Comparison of ENCODE assay signal across 1 cellular context in the genomic region with DNA sequence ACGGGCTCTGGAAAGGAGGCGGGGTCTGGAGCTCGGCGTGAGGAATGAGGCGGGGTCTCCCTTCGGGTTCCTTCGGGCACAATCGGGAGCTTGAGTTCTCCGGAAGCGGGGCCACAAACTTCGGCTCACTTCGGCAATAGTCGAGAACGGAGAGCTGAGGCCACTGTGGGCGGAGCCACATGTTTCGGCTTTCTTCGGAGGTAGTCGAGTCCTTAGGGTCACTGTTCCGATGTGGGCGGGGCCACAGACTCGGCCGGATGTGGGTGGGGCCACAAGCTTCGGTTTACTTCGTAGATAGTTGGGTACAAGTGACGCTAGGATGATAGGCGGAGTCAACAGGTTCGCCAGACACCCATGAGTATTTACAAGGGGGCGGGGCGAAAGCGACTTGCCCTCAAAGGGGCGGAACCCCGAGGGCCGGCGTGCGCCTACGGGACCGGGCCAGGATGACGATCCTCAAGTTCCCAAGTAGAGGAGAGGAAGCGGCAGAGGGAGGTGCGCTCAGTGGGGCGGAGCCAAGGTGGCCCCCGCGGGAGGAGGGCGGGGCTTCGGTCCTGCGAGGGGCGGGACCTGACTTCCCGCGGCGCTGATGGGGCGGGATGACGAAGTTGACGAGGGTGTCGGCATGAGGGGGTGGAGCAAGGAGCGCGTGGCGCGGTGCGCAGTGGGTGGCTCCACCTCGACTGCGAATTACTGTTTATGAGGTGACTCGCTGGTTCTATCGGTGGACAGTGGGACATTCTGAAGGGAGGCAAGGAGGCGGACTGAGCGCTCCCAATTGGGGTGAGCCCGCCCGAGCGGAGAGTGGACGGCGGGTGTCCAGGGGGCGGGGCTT.
A peak's percentile ranks its signal among the peaks of the same experiment; 100 is the strongest.
TF ChIP-seq lines count a peak whose summit lies in the region.

No MANE protein-coding gene starts in this region.

TF ChIP-seq in GM12878, 131 proteins besides CTCF, POLR2A, EP300 and RAD21 (continued from another document and continues in another):
- TF ChIP-seq, protein P1, sequence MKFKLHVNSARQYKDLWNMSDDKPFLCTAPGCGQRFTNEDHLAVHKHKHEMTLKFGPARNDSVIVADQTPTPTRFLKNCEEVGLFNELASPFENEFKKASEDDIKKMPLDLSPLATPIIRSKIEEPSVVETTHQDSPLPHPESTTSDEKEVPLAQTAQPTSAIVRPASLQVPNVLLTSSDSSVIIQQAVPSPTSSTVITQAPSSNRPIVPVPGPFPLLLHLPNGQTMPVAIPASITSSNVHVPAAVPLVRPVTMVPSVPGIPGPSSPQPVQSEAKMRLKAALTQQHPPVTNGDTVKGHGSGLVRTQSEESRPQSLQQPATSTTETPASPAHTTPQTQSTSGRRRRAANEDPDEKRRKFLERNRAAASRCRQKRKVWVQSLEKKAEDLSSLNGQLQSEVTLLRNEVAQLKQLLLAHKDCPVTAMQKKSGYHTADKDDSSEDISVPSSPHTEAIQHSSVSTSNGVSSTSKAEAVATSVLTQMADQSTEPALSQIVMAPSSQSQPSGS (IDR thresholded peaks at IDR 0.05; ENCODE audit: low read length): no peak
- TF ChIP-seq MEF2B (IDR thresholded peaks at IDR 0.05; ENCODE audit: partially characterized antibody, poor library complexity, severe bottlenecking) (no peak), ZNF24 (IDR thresholded peaks at IDR 0.05) (no peak), KAT2A (conservative IDR thresholded peaks at IDR 0.05; ENCODE audit: control insufficient read depth, low read depth, low read length) (no peak), NFXL1 (IDR thresholded peaks at IDR 0.05; ENCODE audit: borderline replicate concordance) (no peak), FOXM1 (IDR thresholded peaks at IDR 0.05; ENCODE audit: low read depth, low read length) (no peak), STAT3 (IDR thresholded peaks at IDR 0.05; ENCODE audit: low read depth, low read length) (no peak), ZSCAN29 (IDR thresholded peaks at IDR 0.05) (no peak), SP1 (IDR thresholded peaks at IDR 0.05; ENCODE audit: low read depth, low read length) (no peak), POU2F2 (IDR thresholded peaks at IDR 0.05; ENCODE audit: borderline replicate concordance, low read depth, low read length) (peak; percentile 39; the same call in 1 of the 3 replicates), SPI1 (IDR thresholded peaks at IDR 0.05; ENCODE audit: borderline replicate concordance, insufficient read depth, low read depth, low read length) (peak; percentile 65; the same call in 1 of the 2 replicates), SREBF2 (IDR thresholded peaks at IDR 0.05; ENCODE audit: low read length) (no peak), CBX5 (IDR thresholded peaks at IDR 0.05; ENCODE audit: low read depth) (no peak), BHLHE40 (IDR thresholded peaks at IDR 0.05; ENCODE audit: borderline replicate concordance in 1 of 2, low read depth in 2 of 2, low read length in 1 of 2) (0 out of 4 replicates have a peak, but pooled peaks of 1 of the 2 experiments have one; percentile 39), ZNF217 (IDR thresholded peaks at IDR 0.05) (no peak), RUNX3 (IDR thresholded peaks at IDR 0.05; ENCODE audit: low read length) (peak; percentile 25; the same call in 1 of the 2 replicates), TCF7 (IDR thresholded peaks at IDR 0.05; ENCODE audit: borderline replicate concordance) (no peak), ZNF274 (IDR thresholded peaks at IDR 0.05; ENCODE audit: insufficient read depth, insufficient read length) (no peak), CEBPB (IDR thresholded peaks at IDR 0.05; ENCODE audit: borderline replicate concordance in 1 of 2, low read depth in 2 of 2, low read length in 2 of 2) (no peak), TARDBP (IDR thresholded peaks at IDR 0.05; ENCODE audit: borderline replicate concordance) (no peak), ESRRA (IDR thresholded peaks at IDR 0.05; ENCODE audit: low read length) (0 out of 2 replicates have a peak, but pooled peaks have one; percentile 33), HDAC6 (IDR thresholded peaks at IDR 0.05; ENCODE audit: unreplicated experiment) (no peak), TCF12 (IDR thresholded peaks at IDR 0.05; ENCODE audit: low read depth, low read length) (no peak), BCL11A (IDR thresholded peaks at IDR 0.05; ENCODE audit: low read depth, low read length) (no peak), SMARCA5 (IDR thresholded peaks at IDR 0.05) (peak; percentile 44; the same call in 1 of the 2 replicates), GABPA (IDR thresholded peaks at IDR 0.05; ENCODE audit: low read depth) (no peak), RFX5 (IDR thresholded peaks at IDR 0.05; ENCODE audit: low read depth, low read length) (peak; percentile 87), ATF7 (IDR thresholded peaks at IDR 0.05; ENCODE audit: low read depth) (peak; percentile 49), POLR2AphosphoS2 (IDR thresholded peaks at IDR 0.05; ENCODE audit: low read depth, low read length) (peak; percentile 87), NR2C1 (IDR thresholded peaks at IDR 0.05) (no peak), CREB1 (IDR thresholded peaks at IDR 0.05; ENCODE audit: low read depth) (peak; percentile 66)
- TF ChIP-seq, protein P2, sequence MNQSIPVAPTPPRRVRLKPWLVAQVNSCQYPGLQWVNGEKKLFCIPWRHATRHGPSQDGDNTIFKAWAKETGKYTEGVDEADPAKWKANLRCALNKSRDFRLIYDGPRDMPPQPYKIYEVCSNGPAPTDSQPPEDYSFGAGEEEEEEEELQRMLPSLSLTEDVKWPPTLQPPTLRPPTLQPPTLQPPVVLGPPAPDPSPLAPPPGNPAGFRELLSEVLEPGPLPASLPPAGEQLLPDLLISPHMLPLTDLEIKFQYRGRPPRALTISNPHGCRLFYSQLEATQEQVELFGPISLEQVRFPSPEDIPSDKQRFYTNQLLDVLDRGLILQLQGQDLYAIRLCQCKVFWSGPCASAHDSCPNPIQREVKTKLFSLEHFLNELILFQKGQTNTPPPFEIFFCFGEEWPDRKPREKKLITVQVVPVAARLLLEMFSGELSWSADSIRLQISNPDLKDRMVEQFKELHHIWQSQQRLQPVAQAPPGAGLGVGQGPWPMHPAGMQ (IDR thresholded peaks at IDR 0.05; ENCODE audit: borderline replicate concordance): no peak
- TF ChIP-seq, protein P3, sequence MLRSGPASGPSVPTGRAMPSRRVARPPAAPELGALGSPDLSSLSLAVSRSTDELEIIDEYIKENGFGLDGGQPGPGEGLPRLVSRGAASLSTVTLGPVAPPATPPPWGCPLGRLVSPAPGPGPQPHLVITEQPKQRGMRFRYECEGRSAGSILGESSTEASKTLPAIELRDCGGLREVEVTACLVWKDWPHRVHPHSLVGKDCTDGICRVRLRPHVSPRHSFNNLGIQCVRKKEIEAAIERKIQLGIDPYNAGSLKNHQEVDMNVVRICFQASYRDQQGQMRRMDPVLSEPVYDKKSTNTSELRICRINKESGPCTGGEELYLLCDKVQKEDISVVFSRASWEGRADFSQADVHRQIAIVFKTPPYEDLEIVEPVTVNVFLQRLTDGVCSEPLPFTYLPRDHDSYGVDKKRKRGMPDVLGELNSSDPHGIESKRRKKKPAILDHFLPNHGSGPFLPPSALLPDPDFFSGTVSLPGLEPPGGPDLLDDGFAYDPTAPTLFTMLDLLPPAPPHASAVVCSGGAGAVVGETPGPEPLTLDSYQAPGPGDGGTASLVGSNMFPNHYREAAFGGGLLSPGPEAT (IDR thresholded peaks at IDR 0.05; ENCODE audit: low read depth): peak; percentile 25; the same call in 1 of the 2 replicates
- TF ChIP-seq, protein P4, sequence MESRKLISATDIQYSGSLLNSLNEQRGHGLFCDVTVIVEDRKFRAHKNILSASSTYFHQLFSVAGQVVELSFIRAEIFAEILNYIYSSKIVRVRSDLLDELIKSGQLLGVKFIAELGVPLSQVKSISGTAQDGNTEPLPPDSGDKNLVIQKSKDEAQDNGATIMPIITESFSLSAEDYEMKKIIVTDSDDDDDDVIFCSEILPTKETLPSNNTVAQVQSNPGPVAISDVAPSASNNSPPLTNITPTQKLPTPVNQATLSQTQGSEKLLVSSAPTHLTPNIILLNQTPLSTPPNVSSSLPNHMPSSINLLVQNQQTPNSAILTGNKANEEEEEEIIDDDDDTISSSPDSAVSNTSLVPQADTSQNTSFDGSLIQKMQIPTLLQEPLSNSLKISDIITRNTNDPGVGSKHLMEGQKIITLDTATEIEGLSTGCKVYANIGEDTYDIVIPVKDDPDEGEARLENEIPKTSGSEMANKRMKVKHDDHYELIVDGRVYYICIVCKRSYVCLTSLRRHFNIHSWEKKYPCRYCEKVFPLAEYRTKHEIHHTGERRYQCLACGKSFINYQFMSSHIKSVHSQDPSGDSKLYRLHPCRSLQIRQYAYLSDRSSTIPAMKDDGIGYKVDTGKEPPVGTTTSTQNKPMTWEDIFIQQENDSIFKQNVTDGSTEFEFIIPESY (IDR thresholded peaks at IDR 0.05): no peak
- TF ChIP-seq, protein P5, sequence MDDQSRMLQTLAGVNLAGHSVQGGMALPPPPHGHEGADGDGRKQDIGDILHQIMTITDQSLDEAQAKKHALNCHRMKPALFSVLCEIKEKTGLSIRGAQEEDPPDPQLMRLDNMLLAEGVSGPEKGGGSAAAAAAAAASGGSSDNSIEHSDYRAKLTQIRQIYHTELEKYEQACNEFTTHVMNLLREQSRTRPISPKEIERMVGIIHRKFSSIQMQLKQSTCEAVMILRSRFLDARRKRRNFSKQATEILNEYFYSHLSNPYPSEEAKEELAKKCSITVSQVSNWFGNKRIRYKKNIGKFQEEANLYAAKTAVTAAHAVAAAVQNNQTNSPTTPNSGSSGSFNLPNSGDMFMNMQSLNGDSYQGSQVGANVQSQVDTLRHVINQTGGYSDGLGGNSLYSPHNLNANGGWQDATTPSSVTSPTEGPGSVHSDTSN (IDR thresholded peaks at IDR 0.05; ENCODE audit: insufficient replicate concordance, low read depth, low read length): no peak
- TF ChIP-seq, protein P6, sequence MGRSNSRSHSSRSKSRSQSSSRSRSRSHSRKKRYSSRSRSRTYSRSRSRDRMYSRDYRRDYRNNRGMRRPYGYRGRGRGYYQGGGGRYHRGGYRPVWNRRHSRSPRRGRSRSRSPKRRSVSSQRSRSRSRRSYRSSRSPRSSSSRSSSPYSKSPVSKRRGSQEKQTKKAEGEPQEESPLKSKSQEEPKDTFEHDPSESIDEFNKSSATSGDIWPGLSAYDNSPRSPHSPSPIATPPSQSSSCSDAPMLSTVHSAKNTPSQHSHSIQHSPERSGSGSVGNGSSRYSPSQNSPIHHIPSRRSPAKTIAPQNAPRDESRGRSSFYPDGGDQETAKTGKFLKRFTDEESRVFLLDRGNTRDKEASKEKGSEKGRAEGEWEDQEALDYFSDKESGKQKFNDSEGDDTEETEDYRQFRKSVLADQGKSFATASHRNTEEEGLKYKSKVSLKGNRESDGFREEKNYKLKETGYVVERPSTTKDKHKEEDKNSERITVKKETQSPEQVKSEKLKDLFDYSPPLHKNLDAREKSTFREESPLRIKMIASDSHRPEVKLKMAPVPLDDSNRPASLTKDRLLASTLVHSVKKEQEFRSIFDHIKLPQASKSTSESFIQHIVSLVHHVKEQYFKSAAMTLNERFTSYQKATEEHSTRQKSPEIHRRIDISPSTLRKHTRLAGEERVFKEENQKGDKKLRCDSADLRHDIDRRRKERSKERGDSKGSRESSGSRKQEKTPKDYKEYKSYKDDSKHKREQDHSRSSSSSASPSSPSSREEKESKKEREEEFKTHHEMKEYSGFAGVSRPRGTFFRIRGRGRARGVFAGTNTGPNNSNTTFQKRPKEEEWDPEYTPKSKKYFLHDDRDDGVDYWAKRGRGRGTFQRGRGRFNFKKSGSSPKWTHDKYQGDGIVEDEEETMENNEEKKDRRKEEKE (IDR thresholded peaks at IDR 0.05): no peak
- TF ChIP-seq, protein P7, sequence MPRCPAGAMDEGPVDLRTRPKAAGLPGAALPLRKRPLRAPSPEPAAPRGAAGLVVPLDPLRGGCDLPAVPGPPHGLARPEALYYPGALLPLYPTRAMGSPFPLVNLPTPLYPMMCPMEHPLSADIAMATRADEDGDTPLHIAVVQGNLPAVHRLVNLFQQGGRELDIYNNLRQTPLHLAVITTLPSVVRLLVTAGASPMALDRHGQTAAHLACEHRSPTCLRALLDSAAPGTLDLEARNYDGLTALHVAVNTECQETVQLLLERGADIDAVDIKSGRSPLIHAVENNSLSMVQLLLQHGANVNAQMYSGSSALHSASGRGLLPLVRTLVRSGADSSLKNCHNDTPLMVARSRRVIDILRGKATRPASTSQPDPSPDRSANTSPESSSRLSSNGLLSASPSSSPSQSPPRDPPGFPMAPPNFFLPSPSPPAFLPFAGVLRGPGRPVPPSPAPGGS (IDR thresholded peaks at IDR 0.05; ENCODE audit: borderline replicate concordance, insufficient read depth, low read depth, low read length, poor library complexity, severe bottlenecking): no peak
- TF ChIP-seq, protein P8, sequence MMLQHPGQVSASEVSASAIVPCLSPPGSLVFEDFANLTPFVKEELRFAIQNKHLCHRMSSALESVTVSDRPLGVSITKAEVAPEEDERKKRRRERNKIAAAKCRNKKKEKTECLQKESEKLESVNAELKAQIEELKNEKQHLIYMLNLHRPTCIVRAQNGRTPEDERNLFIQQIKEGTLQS (IDR thresholded peaks at IDR 0.05; ENCODE audit: borderline replicate concordance, extremely low read depth, low read depth, low read length): no peak
- TF ChIP-seq, protein P9, sequence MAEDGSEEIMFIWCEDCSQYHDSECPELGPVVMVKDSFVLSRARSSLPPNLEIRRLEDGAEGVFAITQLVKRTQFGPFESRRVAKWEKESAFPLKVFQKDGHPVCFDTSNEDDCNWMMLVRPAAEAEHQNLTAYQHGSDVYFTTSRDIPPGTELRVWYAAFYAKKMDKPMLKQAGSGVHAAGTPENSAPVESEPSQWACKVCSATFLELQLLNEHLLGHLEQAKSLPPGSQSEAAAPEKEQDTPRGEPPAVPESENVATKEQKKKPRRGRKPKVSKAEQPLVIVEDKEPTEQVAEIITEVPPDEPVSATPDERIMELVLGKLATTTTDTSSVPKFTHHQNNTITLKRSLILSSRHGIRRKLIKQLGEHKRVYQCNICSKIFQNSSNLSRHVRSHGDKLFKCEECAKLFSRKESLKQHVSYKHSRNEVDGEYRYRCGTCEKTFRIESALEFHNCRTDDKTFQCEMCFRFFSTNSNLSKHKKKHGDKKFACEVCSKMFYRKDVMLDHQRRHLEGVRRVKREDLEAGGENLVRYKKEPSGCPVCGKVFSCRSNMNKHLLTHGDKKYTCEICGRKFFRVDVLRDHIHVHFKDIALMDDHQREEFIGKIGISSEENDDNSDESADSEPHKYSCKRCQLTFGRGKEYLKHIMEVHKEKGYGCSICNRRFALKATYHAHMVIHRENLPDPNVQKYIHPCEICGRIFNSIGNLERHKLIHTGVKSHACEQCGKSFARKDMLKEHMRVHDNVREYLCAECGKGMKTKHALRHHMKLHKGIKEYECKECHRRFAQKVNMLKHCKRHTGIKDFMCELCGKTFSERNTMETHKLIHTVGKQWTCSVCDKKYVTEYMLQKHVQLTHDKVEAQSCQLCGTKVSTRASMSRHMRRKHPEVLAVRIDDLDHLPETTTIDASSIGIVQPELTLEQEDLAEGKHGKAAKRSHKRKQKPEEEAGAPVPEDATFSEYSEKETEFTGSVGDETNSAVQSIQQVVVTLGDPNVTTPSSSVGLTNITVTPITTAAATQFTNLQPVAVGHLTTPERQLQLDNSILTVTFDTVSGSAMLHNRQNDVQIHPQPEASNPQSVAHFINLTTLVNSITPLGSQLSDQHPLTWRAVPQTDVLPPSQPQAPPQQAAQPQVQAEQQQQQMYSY (CRISPR knock-in tag; IDR thresholded peaks at IDR 0.05): no peak
- TF ChIP-seq, protein P10, sequence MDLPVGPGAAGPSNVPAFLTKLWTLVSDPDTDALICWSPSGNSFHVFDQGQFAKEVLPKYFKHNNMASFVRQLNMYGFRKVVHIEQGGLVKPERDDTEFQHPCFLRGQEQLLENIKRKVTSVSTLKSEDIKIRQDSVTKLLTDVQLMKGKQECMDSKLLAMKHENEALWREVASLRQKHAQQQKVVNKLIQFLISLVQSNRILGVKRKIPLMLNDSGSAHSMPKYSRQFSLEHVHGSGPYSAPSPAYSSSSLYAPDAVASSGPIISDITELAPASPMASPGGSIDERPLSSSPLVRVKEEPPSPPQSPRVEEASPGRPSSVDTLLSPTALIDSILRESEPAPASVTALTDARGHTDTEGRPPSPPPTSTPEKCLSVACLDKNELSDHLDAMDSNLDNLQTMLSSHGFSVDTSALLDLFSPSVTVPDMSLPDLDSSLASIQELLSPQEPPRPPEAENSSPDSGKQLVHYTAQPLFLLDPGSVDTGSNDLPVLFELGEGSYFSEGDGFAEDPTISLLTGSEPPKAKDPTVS (IDR thresholded peaks at IDR 0.05; ENCODE audit: low read depth, low read length): peak; percentile 97
